In genomic region chr5:73818357-73818756, GRCh38 we compare ENCODE assay signal across 18 cellular contexts.
DNase-seq lines count a peak whose midpoint lies in the region; ATAC-seq and TF ChIP-seq lines count a peak whose summit lies in the region.
"Had no signal": no experiment of that assay in that cellular context is flagged by ENCODE, and none has a peak within 500 bp of the region (broad histone marks: within the 10 kb centered on the region; RNA-seq: fewer than 3 reads in every experiment).

No MANE protein-coding gene starts in this region.

- DNase-seq in IMR-90 = peak; percentile 90
- DNase-seq in cardiac fibroblast (ENCODE audit: low read depth in 2 of 2) = peak; percentile 14 to 91
- peak; percentile 66 for DNase-seq in kidney epithelial cell (ENCODE audit: low read depth)
- no peak for DNase-seq in NCI-H146 treated with DMSO at 0.1 percent for 48 hours (lab: John Stamatoyannopoulos, UW; ENCODE audit: unreplicated experiment)
- DNase-seq: ACHN; activated naive CD4-positive, alpha-beta T cell treated with Interleukin-2 at 50 U/mL for 16 hours; effector memory CD4-positive, alpha-beta T cell; head of caudate nucleus; left cardiac atrium; NCI-H187 treated with DMSO at 0.1 percent for 48 hours; posterior cingulate gyrus; stimulated activated CD4-positive, alpha-beta T cell treated with anti-CD3 and anti-CD28 coated beads, Interleukin-15, amount 100 ng/mL, for 24 hours; T-cell had no signal

- dilution Hi-C loops in IMR-90 (cut with HindIII; ENCODE audit: low sequenced_read_pairs, unreplicated experiment) = no loop called here

- H3K18ac ChIP-seq in IMR-90 (ENCODE audit: low read depth, low read length) = peak overlapping the region; percentile 99; the same call in 1 of the 2 replicates

- peaks cover 31% of the 10 kb centered on the region for H3K9me1 ChIP-seq in IMR-90 (ENCODE audit: insufficient read depth, low read length)

- H3K4me3 ChIP-seq in ACC112 (ENCODE audit: low read depth, low read length) (no peak overlapping the region), IMR-90 (ENCODE audit: insufficient read depth, low read depth, low read length) (no peak overlapping the region), cardiac fibroblast (replicated peaks in 1 of 2; ENCODE audit: low read depth in 2 of 2, low read length in 2 of 2) (no peak overlapping the region), kidney epithelial cell (ENCODE audit: low read depth, low read length) (no peak overlapping the region)

- H3K4ac ChIP-seq in IMR-90 (ENCODE audit: low read depth, low read length) = peak overlapping the region; percentile 98; the same call in 1 of the 2 replicates

- H2BK120ac ChIP-seq in IMR-90 (ENCODE audit: low read depth, low read length) = peak overlapping the region; percentile 98; the same call in 1 of the 2 replicates

- H3K9me3 ChIP-seq in IMR-90 (ENCODE audit: control insufficient read depth, insufficient read depth, low read length) = no peaks in the 10 kb centered on the region

- peak overlapping the region; percentile 61 for H3K27ac ChIP-seq in ACC112 (ENCODE audit: low read depth, low read length)
- no peak overlapping the region for H3K27ac ChIP-seq in IMR-90 (ENCODE audit: insufficient read depth, low read length)

- H4K20me1 ChIP-seq in IMR-90 (ENCODE audit: insufficient read depth, low read length) = no peaks in the 10 kb centered on the region

- intact Hi-C loops in IMR-90 (cut with micrococcal nuclease) = no loop called here

- H3K36me3 ChIP-seq in ACC112 (ENCODE audit: insufficient read depth, low read length) (peaks cover 3% of the 10 kb centered on the region; the same call in 1 of the 2 replicates), IMR-90 (ENCODE audit: control insufficient read depth, insufficient read depth, low read length) (no peaks in the 10 kb centered on the region), kidney epithelial cell (ENCODE audit: control insufficient read depth, insufficient read depth, low read length) (no peaks in the 10 kb centered on the region)

- no peak overlapping the region for H3K14ac ChIP-seq in IMR-90 (replicated peaks; ENCODE audit: low read depth, low read length)

- H3K27me3 ChIP-seq in ACC112 (ENCODE audit: insufficient read depth, low read length) (no peaks in the 10 kb centered on the region), IMR-90 (ENCODE audit: control insufficient read depth, insufficient read depth, low read length) (no peaks in the 10 kb centered on the region), kidney epithelial cell (ENCODE audit: control insufficient read depth, insufficient read depth, low read length) (no peaks in the 10 kb centered on the region)

- TF ChIP-seq CTCF in IMR-90 (conservative IDR thresholded peaks at IDR 0.05; ENCODE audit: low read depth, low read length) = no peak
- no peak for TF ChIP-seq CTCF in cardiac fibroblast (IDR thresholded peaks at IDR 0.05; ENCODE audit: low read depth, low read length)
- TF ChIP-seq CTCF in kidney epithelial cell (IDR thresholded peaks at IDR 0.05; ENCODE audit: insufficient read depth, low read length, poor library complexity, severe bottlenecking) = no peak

- H3K4me2 ChIP-seq in IMR-90 (ENCODE audit: low read depth, low read length) = no peak overlapping the region

- peak overlapping the region; percentile 97; the same call in 1 of the 2 replicates for H3K23ac ChIP-seq in IMR-90 (ENCODE audit: low read depth, low read length)

- no peak overlapping the region for H2AK9ac ChIP-seq in IMR-90 (replicated peaks; ENCODE audit: low read depth, low read length, poor library complexity)

- ATAC-seq in IMR-90 (ENCODE audit: low read depth) (peak; percentile 52), HG03175 (IDR thresholded peaks at IDR 0.05; ENCODE audit: unreplicated experiment) (no peak), HG03521 (IDR thresholded peaks at IDR 0.05; ENCODE audit: unreplicated experiment) (no peak), GM21529 (IDR thresholded peaks at IDR 0.05; ENCODE audit: unreplicated experiment) (no peak)
- ATAC-seq: activated CD4-positive, CD25-positive, alpha-beta regulatory T cell treated with anti-CD3 and anti-CD28 coated beads, Interleukin-2, amount 50 U/mL, for 24 hours; T-cell had no signal

- peak overlapping the region; percentile 97 for H2BK5ac ChIP-seq in IMR-90 (ENCODE audit: low read depth, low read length, poor library complexity, severe bottlenecking)

- no peak overlapping the region for H4K91ac ChIP-seq in IMR-90 (ENCODE audit: insufficient read depth, low read depth, low read length)

- H2BK15ac ChIP-seq in IMR-90 (ENCODE audit: low read depth, low read length) = peak overlapping the region; percentile 99; the same call in 1 of the 3 replicates

- no peak overlapping the region for H2AFZ ChIP-seq in ACC112 (ENCODE audit: low read length, unreplicated experiment)
- no peak overlapping the region for H2AFZ ChIP-seq in IMR-90 (replicated peaks; ENCODE audit: low read length, poor library complexity)

- CTCF ChIA-PET in IMR-90 (lab: Yijun Ruan, JAX) = interaction anchor here (2.5 kb wide), 1 partner anchor 8 kb away, joined by 8 read pairs; no protein-coding TSS in a partner anchor

- no TSS peak for BruUV-seq in IMR-90 (replicated peaks; lab: Mats Ljungman, UMichigan)

- no peak for TF ChIP-seq POLR2A in IMR-90 (IDR thresholded peaks at IDR 0.05; ENCODE audit: low read depth, low read length)

- peak overlapping the region; percentile 93 to 99; a peak in 2 of 4 replicates for H4K8ac ChIP-seq in IMR-90 (ENCODE audit: low read depth in 2 of 2, low read length in 2 of 2)

- POLR2A ChIA-PET in IMR-90 (lab: Charles Lee; ENCODE audit: unreplicated experiment) = no interaction called here

- no peak overlapping the region for H2AK5ac ChIP-seq in IMR-90 (ENCODE audit: low read depth, low read length)

- no peak for TF ChIP-seq RAD21 in IMR-90 (IDR thresholded peaks at IDR 0.05; ENCODE audit: low read length)

- H2BK20ac ChIP-seq in IMR-90 (ENCODE audit: low read depth, low read length) = peak overlapping the region; percentile 99; the same call in 1 of the 2 replicates

- H3K79me2 ChIP-seq in ACC112 (ENCODE audit: control insufficient read depth, insufficient read depth, low read length, unreplicated experiment) = no peaks in the 10 kb centered on the region

- H3K79me1 ChIP-seq in IMR-90 (ENCODE audit: low read depth in 1 of 2, low read length in 2 of 2) = peaks cover 5 to 43% of the 10 kb centered on the region in 2 experiments; a peak in 2 of 4 replicates

- no peak overlapping the region for H4K5ac ChIP-seq in IMR-90 (ENCODE audit: low read depth, low read length)

- in situ Hi-C loops in IMR-90 (cut with MboI; ENCODE audit: low sequenced_read_pairs) = no loop called here

- no peak overlapping the region for H3K9ac ChIP-seq in IMR-90 (ENCODE audit: low read depth, low read length)

- 0 out of 2 replicates have a peak overlapping the region, but pooled peaks have one; percentile 63 for H3K56ac ChIP-seq in IMR-90 (ENCODE audit: extremely low read depth, insufficient read depth, low read length)

- H3K4me1 ChIP-seq in ACC112 (ENCODE audit: control insufficient read depth, insufficient read depth, low read length, unreplicated experiment) (peaks cover 62% of the 10 kb centered on the region), IMR-90 (ENCODE audit: control insufficient read depth, insufficient read depth, low read length) (peaks cover 28% of the 10 kb centered on the region)

TF ChIP-seq in IMR-90, 13 proteins besides CTCF, POLR2A, EP300 and RAD21:
- TF ChIP-seq MAFK (IDR thresholded peaks at IDR 0.05; ENCODE audit: low read depth, low read length) (no peak), CEBPB (IDR thresholded peaks at IDR 0.05; ENCODE audit: low read depth, low read length) (peak; percentile 40; the same call in 1 of the 2 replicates)
TF ChIP-seq in IMR-90: peak in this region for 1.
